In genomic region chr10:95905897-95906580, GRCh38 we compare ENCODE assay signal across 1 cellular context.
TF ChIP-seq lines count a peak whose summit lies in the region.

No MANE protein-coding gene starts in this region.

TF ChIP-seq in A549, 52 proteins besides CTCF, POLR2A, EP300 and RAD21:
- 0 out of 2 replicates have a peak, but pooled peaks have one; percentile 20 for TF ChIP-seq KDM1A (IDR thresholded peaks at IDR 0.05; ENCODE audit: low read depth)
